Comparison of ENCODE assay signal across 14 cellular contexts in genomic region chrX:48794340-48794920, GRCh38. TPM values are rescaled to one million over a fixed set of nuclear protein-coding genes. Genes with fewer than 3 reads are reported as not detected.
"Had no signal": no experiment of that assay in that cellular context is flagged by ENCODE, and none has a peak within 500 bp of the region (broad histone marks: within the 10 kb centered on the region; RNA-seq: fewer than 3 reads in every experiment).

No MANE protein-coding gene starts in this region.

- H3K4me2 ChIP-seq: smooth muscle cell had no signal

- H3K27ac Mint-ChIP-seq: mesothelial cell of epicardium, T-cell had no signal

- H3K27me3 ChIP-seq: right atrium auricular region, thyroid gland, vagina had no signal

- H3K36me3 Mint-ChIP-seq: mesothelial cell of epicardium, T-cell had no signal

- H3K9me3 Mint-ChIP-seq: T-cell had no signal

- H3K9me3 ChIP-seq: heart right ventricle, right atrium auricular region, thyroid gland, vagina had no signal

- H3K27ac ChIP-seq: heart right ventricle, right atrium auricular region, thyroid gland, vagina had no signal

- DNase-seq: activated CD4-positive, alpha-beta T cell treated with anti-CD3 and anti-CD28 coated beads, Interleukin-2, amount 50 U/mL, for 48 hours; activated CD4-positive, CD25-positive, alpha-beta regulatory T cell; foreskin melanocyte; heart right ventricle; posterior cingulate gyrus; T-cell; thyroid gland had no signal

- H3K4me1 ChIP-seq: heart right ventricle, right atrium auricular region, thyroid gland, vagina had no signal

- H3K4me3 ChIP-seq: heart right ventricle, right atrium auricular region, smooth muscle cell, thyroid gland, vagina had no signal

- H3K36me3 ChIP-seq: heart right ventricle, right atrium auricular region, thyroid gland, vagina had no signal

- H3K4me3 Mint-ChIP-seq: mesothelial cell of epicardium, T-cell had no signal

RNA-seq across cellular contexts. Expression of gene GATA1, which starts 8.0 kb away (rescaled TPM):
- total RNA-seq: bronchial epithelial cell, lower leg skin, mesothelial cell of epicardium, smooth muscle cell, thyroid gland had no signal
- polyA plus RNA-seq: aorta, smooth muscle cell had no signal

RNA-seq across cellular contexts. Expression of gene ERAS, which starts 31.9 kb away (rescaled TPM):
- total RNA-seq: aorta, bronchial epithelial cell, heart right ventricle, lower leg skin, right atrium auricular region, smooth muscle cell, T-cell, thyroid gland, vagina had no signal
- polyA plus RNA-seq: smooth muscle cell had no signal

RNA-seq across cellular contexts. Expression of gene GLOD5, which starts 32.9 kb away (rescaled TPM):
- total RNA-seq: aorta, bronchial epithelial cell, heart right ventricle, lower leg skin, mesothelial cell of epicardium, right atrium auricular region, smooth muscle cell, T-cell, vagina had no signal
- polyA plus RNA-seq: heart right ventricle, smooth muscle cell had no signal
